9 cellular contexts compared by ENCODE assay signal in genomic region chr15:92624401-92624991, GRCh38. TPM values are rescaled to one million over a fixed set of nuclear protein-coding genes. Genes with fewer than 3 reads are reported as not detected.
DNase-seq lines count a peak whose midpoint lies in the region; ATAC-seq and TF ChIP-seq lines count a peak whose summit lies in the region.
"Had no signal": no experiment of that assay in that cellular context is flagged by ENCODE, and none has a peak within 500 bp of the region (broad histone marks: within the 10 kb centered on the region; RNA-seq: fewer than 3 reads in every experiment).

No MANE protein-coding gene starts in this region.

- in situ Hi-C loops in gastrocnemius medialis (cut with MboI; ENCODE audit: low sequenced_read_pairs in 4 of 4) = no loop called here

- peak overlapping the region; percentile 22; the same call in 1 of the 2 replicates for H3K4me3 ChIP-seq in GM06990 (replicated peaks; ENCODE audit: low read depth, low read length)
- H3K4me3 ChIP-seq in WERI-Rb-1 (ENCODE audit: low read depth, low read length) = no peak overlapping the region
- no peak overlapping the region for H3K4me3 ChIP-seq in gastrocnemius medialis

- no peak for DNase-seq in GM06990 (ENCODE audit: extremely low read depth, insufficient read length)
- DNase-seq in WERI-Rb-1 = no peak
- peak; percentile 84 for DNase-seq in left ventricle myocardium superior
- peak in 1 of 2 donors; percentile 65 for DNase-seq in gastrocnemius medialis
- no peak for DNase-seq in NCI-H510A treated with DMSO at 0.1 percent for 48 hours (lab: John Stamatoyannopoulos, UW)
- DNase-seq in activated CD8-positive, alpha-beta memory T cell treated with anti-CD3 and anti-CD28 coated beads for 24 hours = no peak
- DNase-seq in DMS79 (lab: John Stamatoyannopoulos, UW) = no peak
- DNase-seq in cortex of kidney (lab: John Stamatoyannopoulos, UW) = no peak
- DNase-seq: NCI-H1048 had no signal

- ATAC-seq in left ventricle myocardium superior (peak; percentile 87), gastrocnemius medialis (peak; percentile 12 to 15)

- TF ChIP-seq POLR2A in gastrocnemius medialis (IDR thresholded peaks at IDR 0.05) = no peak

- H3K27ac ChIP-seq in WERI-Rb-1 (peak overlapping the region; percentile 86), gastrocnemius medialis (peak overlapping the region; percentile 84 to 92 (median 90))

- H3K36me3 ChIP-seq in GM06990 (ENCODE audit: control insufficient read depth, insufficient read depth, low read length) (peaks cover 12% of the 10 kb centered on the region), WERI-Rb-1 (peaks cover 38% of the 10 kb centered on the region), gastrocnemius medialis (peaks cover 0 to under 1% of the 10 kb centered on the region in 2 donors)

- intact Hi-C loops in left ventricle myocardium superior (cut with micrococcal nuclease) = no loop called here
- intact Hi-C loops in gastrocnemius medialis (cut with DNase I; ENCODE audit: low total_unique reads) = loop anchor here (2.0 kb wide), 1 partner anchor 30 kb away; the partner anchor contains the start of gene FAM174B

- TF ChIP-seq CTCF in GM06990 (IDR thresholded peaks at IDR 0.05; ENCODE audit: insufficient read depth, low read length, poor library complexity, severe bottlenecking) = no peak
- TF ChIP-seq CTCF in WERI-Rb-1 (IDR thresholded peaks at IDR 0.05; ENCODE audit: low read depth, low read length) = no peak
- TF ChIP-seq CTCF in gastrocnemius medialis (IDR thresholded peaks at IDR 0.05 in 4 of 5, conservative IDR thresholded peaks at IDR 0.05 in 1 of 5) = no peak

- H3K27me3 ChIP-seq in GM06990 (replicated peaks; ENCODE audit: control insufficient read depth, insufficient read depth, low read length) (no peaks in the 10 kb centered on the region), WERI-Rb-1 (ENCODE audit: insufficient read depth, low read depth, severe bottlenecking) (no peaks in the 10 kb centered on the region), gastrocnemius medialis (no peaks in the 10 kb centered on the region)

- no peaks in the 10 kb centered on the region for H3K9me3 ChIP-seq in WERI-Rb-1 (ENCODE audit: severe bottlenecking)
- no peaks in the 10 kb centered on the region for H3K9me3 ChIP-seq in gastrocnemius medialis

- H3K4me1 ChIP-seq in gastrocnemius medialis = peaks cover 29 to 37% of the 10 kb centered on the region in 2 donors

RNA-seq across cellular contexts. Expression of gene FAM174B, which starts 31.1 kb away (rescaled TPM):
- total RNA-seq in left ventricle myocardium superior (12.6 TPM), gastrocnemius medialis (10 to 100 TPM in 3 of 4 donors, 1 to 10 TPM in 1; 7.6 to 22.5 (median 11.6) TPM)
